1 cellular context compared by ENCODE assay signal in genomic region chr2:44951714-44952113, GRCh38.
TF ChIP-seq lines count a peak whose summit lies in the region.

No MANE protein-coding gene starts in this region.

TF ChIP-seq in H1, 55 proteins besides CTCF, POLR2A, EP300 and RAD21:
- TF ChIP-seq KDM4A (IDR thresholded peaks at IDR 0.05; ENCODE audit: low read depth, low read length, severe bottlenecking) (no peak), MAX (IDR thresholded peaks at IDR 0.05) (peak; percentile 67), RBBP5 (IDR thresholded peaks at IDR 0.05; ENCODE audit: borderline replicate concordance, low read depth, low read length) (no peak)
